In genomic region chr1:234372011-234372757, GRCh38 we compare ENCODE assay signal across 8 cellular contexts. TPM values are rescaled to one million over a fixed set of nuclear protein-coding genes. Genes with fewer than 3 reads are reported as not detected.
DNase-seq lines count a peak whose midpoint lies in the region; ATAC-seq and TF ChIP-seq lines count a peak whose summit lies in the region.

No MANE protein-coding gene starts in this region.

- H3K4me1 Mint-ChIP-seq in activated CD4-positive, alpha-beta T cell treated with anti-CD3 and anti-CD28 coated beads, Interleukin-2, amount 10 ng/mL, durations not matched to agents 7 days and 5 days: peaks cover 55% of the 10 kb centered on the region
- peaks cover 30% of the 10 kb centered on the region for H3K4me1 Mint-ChIP-seq in activated B cell treated with CpG ODN at 0.5 μM for 24 hours

- peak overlapping the region; percentile 99 for H3K27ac Mint-ChIP-seq in activated CD4-positive, alpha-beta T cell treated with anti-CD3 and anti-CD28 coated beads, Interleukin-2, amount 10 ng/mL, durations not matched to agents 7 days and 5 days
- peak overlapping the region; percentile 99 for H3K27ac Mint-ChIP-seq in activated B cell treated with CpG ODN at 0.5 μM for 24 hours

- H3K4me3 ChIP-seq in iPS-20b (ENCODE audit: low read length): peak overlapping the region; percentile 87
- peak overlapping the region; percentile 96 for H3K4me3 ChIP-seq in thoracic aorta

- CTCF ChIA-PET in activated CD4-positive, alpha-beta T cell treated with anti-CD3 and anti-CD28 coated beads, Interleukin-2, amount 10 ng/mL, durations not matched to agents 7 days and 5 days (lab: Charles Lee): no interaction called here
- CTCF ChIA-PET in activated B cell treated with CpG ODN at 0.5 μM for 24 hours (lab: Charles Lee): interaction anchor here (1.5 kb wide), 1 partner anchor 46 kb away, joined by 5 read pairs; no protein-coding TSS in a partner anchor

- peaks cover 6% of the 10 kb centered on the region for H3K27me3 Mint-ChIP-seq in activated CD4-positive, alpha-beta T cell treated with anti-CD3 and anti-CD28 coated beads, Interleukin-2, amount 10 ng/mL, durations not matched to agents 7 days and 5 days
- H3K27me3 Mint-ChIP-seq in activated B cell treated with CpG ODN at 0.5 μM for 24 hours: no peaks in the 10 kb centered on the region

- peaks cover 25% of the 10 kb centered on the region for H3K36me3 ChIP-seq in iPS-20b (ENCODE audit: insufficient read depth, low read depth, low read length)
- H3K36me3 ChIP-seq in thoracic aorta: peaks cover 6% of the 10 kb centered on the region

- no peak overlapping the region for H3K27ac ChIP-seq in iPS-20b (ENCODE audit: low read length)
- H3K27ac ChIP-seq in thoracic aorta: no peak overlapping the region

- H3K9ac ChIP-seq in iPS-20b (ENCODE audit: low read depth, low read length): peak overlapping the region; percentile 90; the same call in 1 of the 2 replicates

- peaks cover 5% of the 10 kb centered on the region; the same call in 1 of the 2 replicates for H3K4me1 ChIP-seq in iPS-20b (ENCODE audit: insufficient read depth, low read length)
- peaks cover 10 to 24% of the 10 kb centered on the region in 2 donors for H3K4me1 ChIP-seq in thoracic aorta (ENCODE audit: control insufficient read depth in 1 of 2, low read depth in 2 of 2)

- intact Hi-C loops in activated B cell treated with CpG ODN at 0.5 μM for 24 hours (cut with micrococcal nuclease): loop anchor here (5.0 to 10.0 kb wide), 4 partner anchors 233 to 1910 kb away; partner anchors contain the start of genes ERO1B, NID1 and RBM34

- peak overlapping the region; percentile 98 for H3K4me3 Mint-ChIP-seq in activated CD4-positive, alpha-beta T cell treated with anti-CD3 and anti-CD28 coated beads, Interleukin-2, amount 10 ng/mL, durations not matched to agents 7 days and 5 days
- peak overlapping the region; percentile 99 for H3K4me3 Mint-ChIP-seq in activated B cell treated with CpG ODN at 0.5 μM for 24 hours

- POLR2A ChIA-PET in activated CD4-positive, alpha-beta T cell treated with anti-CD3 and anti-CD28 coated beads, Interleukin-2, amount 10 ng/mL, durations not matched to agents 7 days and 5 days (lab: Charles Lee): no interaction called here
- POLR2A ChIA-PET in activated B cell treated with CpG ODN at 0.5 μM for 24 hours (lab: Charles Lee): interaction anchor here (0.9 to 1.9 kb wide), 5 partner anchors 15 to 49 kb away, joined by 3 to 22 read pairs (median 19); no protein-coding TSS in a partner anchor

- H3K9me3 ChIP-seq in iPS-20b (ENCODE audit: insufficient read depth, low read depth, low read length): no peaks in the 10 kb centered on the region
- no peaks in the 10 kb centered on the region for H3K9me3 ChIP-seq in thoracic aorta

- H3K27me3 ChIP-seq in iPS-20b (ENCODE audit: insufficient read depth, low read length): peaks cover 12% of the 10 kb centered on the region
- no peaks in the 10 kb centered on the region for H3K27me3 ChIP-seq in thoracic aorta (replicated peaks; ENCODE audit: insufficient read depth)

- TF ChIP-seq CTCF in activated B cell treated with CpG ODN at 0.5 μM for 24 hours (IDR thresholded peaks at IDR 0.05) (no peak), thoracic aorta (IDR thresholded peaks at IDR 0.05) (no peak)

- H3K36me3 Mint-ChIP-seq in activated CD4-positive, alpha-beta T cell treated with anti-CD3 and anti-CD28 coated beads, Interleukin-2, amount 10 ng/mL, durations not matched to agents 7 days and 5 days (ENCODE audit: low read depth): peaks cover 28% of the 10 kb centered on the region
- H3K36me3 Mint-ChIP-seq in activated B cell treated with CpG ODN at 0.5 μM for 24 hours (ENCODE audit: low read depth): peaks cover 24% of the 10 kb centered on the region

- DNase-seq in activated CD4-positive, alpha-beta T cell treated with anti-CD3 and anti-CD28 coated beads, Interleukin-2, amount 10 ng/mL, durations not matched to agents 7 days and 5 days: no peak
- DNase-seq in activated CD4-positive, alpha-beta T cell treated with anti-CD3 and anti-CD28 coated beads for 4 hours: no peak
- DNase-seq in activated B cell treated with CpG ODN at 0.5 μM for 24 hours: no peak
- no peak for DNase-seq in thoracic aorta (ENCODE audit: low spot score)
- no peak for DNase-seq in amygdala (lab: John Stamatoyannopoulos, UW)
- DNase-seq in NCI-H1105 treated with DMSO at 0.1 percent for 48 hours (lab: John Stamatoyannopoulos, UW): no peak

- ATAC-seq in activated B cell treated with CpG ODN at 0.5 μM for 24 hours (ENCODE audit: low read depth) (no peak), thoracic aorta (ENCODE audit: insufficient number of reproducible peaks, low FRiP score, low read depth) (no peak), HG03378 (IDR thresholded peaks at IDR 0.05; ENCODE audit: unreplicated experiment) (no peak)

- H3K9me3 Mint-ChIP-seq in activated CD4-positive, alpha-beta T cell treated with anti-CD3 and anti-CD28 coated beads, Interleukin-2, amount 10 ng/mL, durations not matched to agents 7 days and 5 days: no peaks in the 10 kb centered on the region
- no peaks in the 10 kb centered on the region for H3K9me3 Mint-ChIP-seq in activated B cell treated with CpG ODN at 0.5 μM for 24 hours

RNA-seq across cellular contexts. Expression of gene COA6, which starts 1.1 kb away (rescaled TPM):
- 10 to 100 TPM; 46.2 to 46.5 TPM for total RNA-seq in activated CD4-positive, alpha-beta T cell treated with anti-CD3 and anti-CD28 coated beads, Interleukin-2, amount 10 ng/mL, durations not matched to agents 7 days and 5 days
- total RNA-seq in activated B cell treated with CpG ODN at 0.5 μM for 24 hours (20.7 and 24.0 TPM in 2 replicates), thoracic aorta (1 to 10 TPM in 1 of 2 donors, not detected in 1; 3.4 TPM)
